In genomic region chr14:63757211-63757610, GRCh38 we compare ENCODE assay signal across 30 cellular contexts.
"Had no signal": no experiment of that assay in that cellular context is flagged by ENCODE, and none has a peak within 500 bp of the region (broad histone marks: within the 10 kb centered on the region; RNA-seq: fewer than 3 reads in every experiment).

No MANE protein-coding gene starts in this region.

- H3K4me3 ChIP-seq: body of pancreas, breast epithelium, Peyer's patch, SJSA1 had no signal

- ATAC-seq: activated CD8-positive, alpha-beta T cell treated with anti-CD3 and anti-CD28 coated beads, Interleukin-2, amount 10 ng/mL, durations not matched to agents 7 days and 5 days; body of pancreas had no signal

- H3K36me3 Mint-ChIP-seq: activated naive CD4-positive, alpha-beta T cell treated with anti-CD3 and anti-CD28 coated beads, Interleukin-2, amount 50 U/mL, for 24 hours; activated naive CD8-positive, alpha-beta T cell treated with anti-CD3 and anti-CD28 coated beads, Interleukin-2, amount 10 ng/mL, durations not matched to agents 7 days and 5 days had no signal

- H3K27me3 ChIP-seq: body of pancreas, breast epithelium, Peyer's patch, SJSA1 had no signal

- H3K9me3 ChIP-seq: body of pancreas, breast epithelium, Peyer's patch, SJSA1 had no signal

- H3K4me1 ChIP-seq: breast epithelium, SJSA1 had no signal

- H3K9me3 Mint-ChIP-seq: activated naive CD4-positive, alpha-beta T cell treated with anti-CD3 and anti-CD28 coated beads, Interleukin-2, amount 50 U/mL, for 24 hours; activated naive CD8-positive, alpha-beta T cell treated with anti-CD3 and anti-CD28 coated beads, Interleukin-2, amount 10 ng/mL, durations not matched to agents 7 days and 5 days; activated T-cell treated with anti-CD3 and anti-CD28 coated beads, Interleukin-2, amount 50 U/mL, for 24 hours; activated T-helper 2 cell treated with anti-CD3 and anti-CD28 coated beads, Interferon-gamma antibody, Interleukin-2, Interleukin-4, amounts not matched to agents 10 μg/mL and 5 μg/mL and 100 μg/mL, durations not matched to agents 14 hours and 24 hours and 36 hours had no signal

- H3K27ac Mint-ChIP-seq: activated CD8-positive, alpha-beta T cell treated with anti-CD3 and anti-CD28 coated beads, Interleukin-2, amount 10 ng/mL, durations not matched to agents 7 days and 5 days; activated naive CD4-positive, alpha-beta T cell treated with anti-CD3 and anti-CD28 coated beads, Interleukin-2, amount 50 U/mL, for 24 hours; activated naive CD8-positive, alpha-beta T cell treated with anti-CD3 and anti-CD28 coated beads, Interleukin-2, amount 10 ng/mL, durations not matched to agents 7 days and 5 days; activated T-cell treated with anti-CD3 and anti-CD28 coated beads, Interleukin-2, amount 50 U/mL, for 24 hours; activated T-helper 2 cell treated with anti-CD3 and anti-CD28 coated beads, Interferon-gamma antibody, Interleukin-2, Interleukin-4, amounts not matched to agents 10 μg/mL and 5 μg/mL and 100 μg/mL, durations not matched to agents 14 hours and 24 hours and 36 hours had no signal

- H3K4me3 Mint-ChIP-seq: activated CD8-positive, alpha-beta T cell treated with anti-CD3 and anti-CD28 coated beads, Interleukin-2, amount 10 ng/mL, durations not matched to agents 7 days and 5 days; activated naive CD4-positive, alpha-beta T cell treated with anti-CD3 and anti-CD28 coated beads, Interleukin-2, amount 50 U/mL, for 24 hours; activated naive CD8-positive, alpha-beta T cell treated with anti-CD3 and anti-CD28 coated beads, Interleukin-2, amount 10 ng/mL, durations not matched to agents 7 days and 5 days; activated T-cell treated with anti-CD3 and anti-CD28 coated beads, Interleukin-2, amount 50 U/mL, for 24 hours had no signal

- H3K36me3 ChIP-seq: breast epithelium, Peyer's patch, SJSA1 had no signal

- H3K27me3 Mint-ChIP-seq: activated naive CD4-positive, alpha-beta T cell treated with anti-CD3 and anti-CD28 coated beads, Interleukin-2, amount 50 U/mL, for 24 hours; activated T-cell treated with anti-CD3 and anti-CD28 coated beads, Interleukin-2, amount 50 U/mL, for 24 hours had no signal

- DNase-seq: activated CD4-positive, alpha-beta T cell treated with anti-CD3 and anti-CD28 coated beads for 1 hour; activated CD4-positive, alpha-beta T cell treated with anti-CD3 and anti-CD28 coated beads for 48 hours; activated CD4-positive, CD25-positive, alpha-beta regulatory T cell; activated CD8-positive, alpha-beta T cell treated with anti-CD3 and anti-CD28 coated beads, Interleukin-2, amount 10 ng/mL, durations not matched to agents 7 days and 5 days; activated gamma-delta T cell; activated naive CD4-positive, alpha-beta T cell treated with Interleukin-2 at 50 U/mL for 16 hours; activated naive CD8-positive, alpha-beta T cell treated with anti-CD3 and anti-CD28 coated beads, Interleukin-2, amount 10 ng/mL, durations not matched to agents 7 days and 5 days; activated T-cell treated with anti-CD3 and anti-CD28 coated beads, Interleukin-2, amount 50 U/mL, for 24 hours; amygdala; body of pancreas; Kasumi-1; MM.1S; MV-4-11; NCI-H1092; NCI-H1436 treated with DMSO at 0.1 percent for 48 hours; NCI-H1694 treated with DMSO at 0.1 percent for 48 hours; NCI-H2029; NCI-H345; NCI-H524 treated with DMSO at 0.1 percent for 48 hours; Peyer's patch; RPMI8226; SHP77 treated with DMSO at 0.1 percent for 48 hours; SW 1271; T-helper 1 cell; T-helper 2 cell; T-helper 9 cell had no signal
